ENCODE assay signal across 23 cellular contexts in the genomic region with DNA sequence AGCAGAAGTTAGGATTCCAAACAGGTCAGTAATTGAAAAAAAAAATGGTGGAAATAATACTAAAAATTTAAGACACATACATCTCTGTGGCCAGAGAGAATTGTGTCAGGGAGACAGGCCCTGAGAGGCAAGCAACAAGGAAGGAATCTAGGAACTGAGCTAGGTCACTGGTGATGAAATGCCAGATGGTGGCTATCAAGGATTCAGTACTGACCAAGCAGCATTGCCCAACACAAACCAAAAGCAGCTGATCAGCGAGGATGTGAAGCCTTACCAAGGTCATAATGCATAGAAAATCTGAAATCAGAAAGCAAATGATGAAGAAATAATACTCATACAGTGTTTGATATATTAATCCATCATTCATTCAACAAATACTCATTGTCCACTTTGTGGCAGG.
DNase-seq lines count a peak whose midpoint lies in the region; FAIRE-seq and TF ChIP-seq lines count a peak whose summit lies in the region.
"Had no signal": no experiment of that assay in that cellular context is flagged by ENCODE, and none has a peak within 500 bp of the region (broad histone marks: within the 10 kb centered on the region; RNA-seq: fewer than 3 reads in every experiment).

No MANE protein-coding gene starts in this region.

- H3K9me3 ChIP-seq in kidney (ENCODE audit: control insufficient read depth in 1 of 2, low read length in 2 of 2), result no peaks in the 10 kb centered on the region
- H3K9me3 ChIP-seq: neutrophil, prostate gland, SK-N-SH had no signal

- no peak overlapping the region for H3K9ac ChIP-seq in kidney (ENCODE audit: low read length in 2 of 2)
- H3K9ac ChIP-seq: SK-N-SH had no signal

- TF ChIP-seq POLR2A in lower leg skin (IDR thresholded peaks at IDR 0.05), result no peak

- 62 to 65% methylated on average over 1 of the region's 1 CpG for WGBS in lower leg skin, 2 donors

- no peak for FAIRE-seq in kidney (lab: Jason Lieb, UNC)
- FAIRE-seq: endothelial cell of umbilical vein, H1 had no signal

- DNase-seq in AG10803 (ENCODE audit: low read depth) (peak; percentile 11), OCI-M1 (lab: John Stamatoyannopoulos, UW) (peak; percentile 29), fibroblast of gingiva (ENCODE audit: low read depth) (peak; percentile 46), lower leg skin (ENCODE audit: low spot score in 2 of 2) (peak; percentile 57 to 81), GM19238 (ENCODE audit: insufficient read length, low spot score) (no peak), kidney (no peak), LoVo (ENCODE audit: low spot score) (no peak)
- DNase-seq: ACHN; activated naive CD4-positive, alpha-beta T cell treated with anti-CD3 and anti-CD28 coated beads, Interleukin-2, amount 50 U/mL, for 16 hours; DND-41; dorsolateral prefrontal cortex; Kasumi-1; kidney glomerular epithelial cell; NCI-H1092 treated with DMSO at 0.1 percent for 48 hours; NCI-H187 treated with DMSO at 0.1 percent for 48 hours; NCI-H69; SK-N-SH had no signal

- H3K4me1 ChIP-seq in kidney (ENCODE audit: control insufficient read depth in 1 of 2, insufficient read depth in 1 of 2, low read depth in 1 of 2, low read length in 2 of 2), result no peaks in the 10 kb centered on the region
- H3K4me1 ChIP-seq: prostate gland had no signal

- H3K27ac ChIP-seq in kidney (ENCODE audit: low read depth in 2 of 2, low read length in 2 of 2), result no peak overlapping the region
- H3K27ac ChIP-seq: C4-2B, dorsolateral prefrontal cortex, neutrophil, prostate gland, VCaP had no signal

- H3K4me3 ChIP-seq in AG10803 (ENCODE audit: low read length), result no peak overlapping the region
- no peak overlapping the region for H3K4me3 ChIP-seq in lower leg skin (ENCODE audit: low read depth, poor library complexity, severe bottlenecking)
- H3K4me3 ChIP-seq in kidney (ENCODE audit: low read length in 2 of 2), result no peak overlapping the region
- H3K4me3 ChIP-seq: dorsolateral prefrontal cortex, prostate gland had no signal

- intact Hi-C loops in lower leg skin (cut with DNase I; ENCODE audit: low total_unique reads) (no loop called here), kidney (cut with DNase I) (no loop called here)

- H3K36me3 ChIP-seq in kidney (ENCODE audit: control insufficient read depth in 1 of 2, insufficient read depth in 2 of 2, low read length in 2 of 2), result no peaks in the 10 kb centered on the region
- H3K36me3 ChIP-seq: neutrophil, prostate gland had no signal

- no peak for TF ChIP-seq CTCF in AG10803 (conservative IDR thresholded peaks at IDR 0.05; ENCODE audit: low read length)
- no peak for TF ChIP-seq CTCF in lower leg skin (IDR thresholded peaks at IDR 0.05)
- TF ChIP-seq CTCF in kidney (IDR thresholded peaks at IDR 0.05; ENCODE audit: borderline replicate concordance, extremely low read depth, insufficient read depth), result no peak

Comparison
In these comparisons a context has a peak if more than half of its experiments do, and no peak if none do; other contexts are left out.
1. DNase-seq: peak in AG10803 (single experiment), OCI-M1 (single experiment), fibroblast of gingiva (single experiment) and lower leg skin (2 of 2); none in GM19238 (single experiment), kidney (single experiment) and LoVo (single experiment).